ENCODE assay signal across 2 cellular contexts in genomic region chr22:34998921-34999320, GRCh38.
TF ChIP-seq lines count a peak whose summit lies in the region.

No MANE protein-coding gene starts in this region.

TF ChIP-seq in HepG2, 621 proteins besides CTCF, POLR2A, EP300 and RAD21 (continued from another document):
- TF ChIP-seq TEAD2 (CRISPR knock-in tag; IDR thresholded peaks at IDR 0.05): no peak
- TF ChIP-seq PRPF4 (IDR thresholded peaks at IDR 0.05; ENCODE audit: low read depth, low read length, poor library complexity, severe bottlenecking): no peak
- TF ChIP-seq ZNF841 (CRISPR knock-in tag; IDR thresholded peaks at IDR 0.05; ENCODE audit: borderline replicate concordance): no peak
- no peak for TF ChIP-seq ZNF451 (CRISPR knock-in tag; IDR thresholded peaks at IDR 0.05)
- TF ChIP-seq IRF2 (CRISPR knock-in tag; IDR thresholded peaks at IDR 0.05): no peak
- TF ChIP-seq MAFF (IDR thresholded peaks at IDR 0.05; ENCODE audit: low read depth, low read length): peak; percentile 72
- no peak for TF ChIP-seq REPIN1 (CRISPR knock-in tag; IDR thresholded peaks at IDR 0.05; ENCODE audit: borderline replicate concordance, low read depth)
- TF ChIP-seq ZNF382 (CRISPR knock-in tag; IDR thresholded peaks at IDR 0.05; ENCODE audit: borderline replicate concordance): no peak
- no peak for TF ChIP-seq PBX3 (CRISPR knock-in tag; IDR thresholded peaks at IDR 0.05; ENCODE audit: borderline replicate concordance)
- TF ChIP-seq ZSCAN25 (CRISPR knock-in tag; IDR thresholded peaks at IDR 0.05): no peak
- no peak for TF ChIP-seq HCFC1 (IDR thresholded peaks at IDR 0.05; ENCODE audit: low read depth, low read length)
- TF ChIP-seq ZSCAN20 (CRISPR knock-in tag; IDR thresholded peaks at IDR 0.05; ENCODE audit: borderline replicate concordance): no peak
- TF ChIP-seq MAFK (conservative IDR thresholded peaks at IDR 0.05 in 1 of 2, IDR thresholded peaks at IDR 0.05 in 1 of 2; ENCODE audit: low read length in 2 of 2): peak; percentile 82 to 89
TF ChIP-seq in HepG2: peak in this region for 2.

TF ChIP-seq in K562, 482 proteins besides CTCF, POLR2A, EP300 and RAD21 (continued from another document):
- no peak for TF ChIP-seq UBTF (IDR thresholded peaks at IDR 0.05; ENCODE audit: borderline replicate concordance in 1 of 2, low read depth in 2 of 2, low read length in 2 of 2)
- no peak for TF ChIP-seq ETV6 (IDR thresholded peaks at IDR 0.05; ENCODE audit: borderline replicate concordance in 1 of 2, low read depth in 2 of 2, low read length in 1 of 2)
- TF ChIP-seq ETV6 (CRISPR knock-in tag; IDR thresholded peaks at IDR 0.05; ENCODE audit: borderline replicate concordance): no peak
- no peak for TF ChIP-seq NEUROD1 (IDR thresholded peaks at IDR 0.05; ENCODE audit: borderline replicate concordance, low read depth, low read length, partially characterized antibody)
- TF ChIP-seq NELFE (IDR thresholded peaks at IDR 0.05; ENCODE audit: insufficient read depth, insufficient read length): no peak
- TF ChIP-seq MED1 (CRISPR knock-in tag; IDR thresholded peaks at IDR 0.05; ENCODE audit: borderline replicate concordance): no peak
- peak; percentile 42; the same call in 1 of the 2 replicates for TF ChIP-seq MAFF (IDR thresholded peaks at IDR 0.05; ENCODE audit: low read length)
TF ChIP-seq in K562: peak in this region for 3.
